8 cellular contexts compared by ENCODE assay signal in the genomic region with DNA sequence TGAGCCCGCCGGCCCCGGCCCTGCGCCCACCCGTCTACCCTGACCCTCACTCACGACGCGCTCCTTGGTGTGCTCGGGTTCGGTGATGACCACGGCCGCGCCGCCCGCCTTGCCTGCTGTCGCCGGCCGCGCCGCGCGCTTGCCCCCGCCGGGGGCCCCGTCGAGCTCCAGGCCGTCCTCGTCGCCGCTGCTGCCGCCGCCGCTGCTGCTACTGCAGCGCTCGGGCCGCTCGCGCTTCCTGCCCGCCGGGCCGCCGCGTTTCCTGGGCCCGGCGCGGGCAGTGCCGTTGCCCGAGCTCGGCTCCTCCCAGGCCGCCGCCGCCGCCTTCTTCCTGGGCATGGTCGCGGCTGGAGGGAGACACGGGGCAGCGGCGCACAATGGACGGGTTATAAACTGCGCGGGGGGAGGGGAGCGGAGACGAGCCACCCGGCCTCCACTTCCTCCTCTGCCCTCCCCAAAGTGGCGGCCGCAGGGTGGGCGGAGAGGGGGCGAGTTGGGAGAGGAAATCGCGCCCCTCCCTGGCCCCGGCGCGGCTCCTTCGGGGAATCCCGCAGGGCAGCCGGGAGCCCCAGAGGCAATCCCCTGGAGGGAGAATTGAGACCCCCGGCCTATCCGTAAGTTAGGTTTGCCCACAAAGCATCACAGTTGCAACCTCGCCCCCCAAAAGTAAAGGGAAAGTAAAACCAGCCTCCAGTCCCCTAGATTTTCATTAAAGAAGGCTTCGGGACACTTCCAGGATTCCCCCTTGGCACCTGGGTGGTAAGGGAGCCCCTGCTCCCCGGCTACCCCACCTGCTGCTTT. TPM values are rescaled to one million over a fixed set of nuclear protein-coding genes. Genes with fewer than 3 reads are reported as not detected.
DNase-seq lines count a peak whose midpoint lies in the region; ATAC-seq and TF ChIP-seq lines count a peak whose summit lies in the region.

No MANE protein-coding gene starts in this region.

- peaks cover 7% of the 10 kb centered on the region for H3K36me3 ChIP-seq in CD8-positive, alpha-beta memory T cell (ENCODE audit: insufficient read depth, low read length)
- no peaks in the 10 kb centered on the region for H3K36me3 ChIP-seq in hepatocyte (replicated peaks; ENCODE audit: insufficient read depth, low read depth)

- H3K4me3 ChIP-seq in CD8-positive, alpha-beta memory T cell (ENCODE audit: low read length) = peak overlapping the region; percentile 97
- H3K4me3 ChIP-seq in hepatocyte (peak overlapping the region; percentile 51), retinal pigment epithelial cell (ENCODE audit: low read length) (peak overlapping the region; percentile 96)

- H3K9me2 ChIP-seq in hepatocyte (replicated peaks; ENCODE audit: insufficient read depth) = no peaks in the 10 kb centered on the region

- POLR2A ChIA-PET in CD8-positive, alpha-beta memory T cell (lab: Charles Lee) = no interaction called here

- H3K27ac Mint-ChIP-seq in CD8-positive, alpha-beta memory T cell = peak overlapping the region; percentile 91 to 97 (median 96)
- peak overlapping the region; percentile 99 for H3K27ac Mint-ChIP-seq in T-helper 2 cell treated with Interferon-gamma antibody and Interleukin-4, amounts not matched to agents 5 μg/mL and 100 μg/mL, for 36 hours

- ATAC-seq in GM21381 (IDR thresholded peaks at IDR 0.05; ENCODE audit: unreplicated experiment) (peak; percentile 43), GM18511 (IDR thresholded peaks at IDR 0.05; ENCODE audit: unreplicated experiment) (no peak)

- no peak for TF ChIP-seq CTCF in hepatocyte (IDR thresholded peaks at IDR 0.05; ENCODE audit: poor library complexity)
- no peak for TF ChIP-seq CTCF in retinal pigment epithelial cell (conservative IDR thresholded peaks at IDR 0.05; ENCODE audit: low read depth, low read length)

- H3K27me3 Mint-ChIP-seq in CD8-positive, alpha-beta memory T cell = peaks cover 2 to 5% of the 10 kb centered on the region in 2 donors
- H3K27me3 Mint-ChIP-seq in T-helper 2 cell treated with Interferon-gamma antibody and Interleukin-4, amounts not matched to agents 5 μg/mL and 100 μg/mL, for 36 hours (ENCODE audit: low read depth) = no peaks in the 10 kb centered on the region

- peaks cover 36% of the 10 kb centered on the region for H4K20me1 ChIP-seq in hepatocyte (ENCODE audit: insufficient read depth, poor library complexity, severe bottlenecking)

- CTCF ChIA-PET in CD8-positive, alpha-beta memory T cell (lab: Charles Lee) = interaction anchor here (0.7 to 1.3 kb wide), 2 partner anchors 18 to 55 kb away, joined by 3 to 6 read pairs; no protein-coding TSS in a partner anchor

- H3K9me3 Mint-ChIP-seq in CD8-positive, alpha-beta memory T cell = no peaks in the 10 kb centered on the region
- H3K9me3 Mint-ChIP-seq in T-helper 2 cell treated with Interferon-gamma antibody and Interleukin-4, amounts not matched to agents 5 μg/mL and 100 μg/mL, for 36 hours = no peaks in the 10 kb centered on the region

- peaks cover 50% of the 10 kb centered on the region for H3K79me2 ChIP-seq in hepatocyte

- peak overlapping the region; percentile 93 to 99 (median 96) for H3K4me3 Mint-ChIP-seq in CD8-positive, alpha-beta memory T cell
- H3K4me3 Mint-ChIP-seq in T-helper 2 cell treated with Interferon-gamma antibody and Interleukin-4, amounts not matched to agents 5 μg/mL and 100 μg/mL, for 36 hours = peak overlapping the region; percentile 98

- H3K9me3 ChIP-seq in CD8-positive, alpha-beta memory T cell (ENCODE audit: low read length) = no peaks in the 10 kb centered on the region
- H3K9me3 ChIP-seq in hepatocyte (ENCODE audit: low read depth) = no peaks in the 10 kb centered on the region

- H3K4me2 ChIP-seq in hepatocyte = peak overlapping the region; percentile 92

- peaks cover 37 to 49% (median 46%) of the 10 kb centered on the region in 3 donors for H3K4me1 Mint-ChIP-seq in CD8-positive, alpha-beta memory T cell
- H3K4me1 Mint-ChIP-seq in T-helper 2 cell treated with Interferon-gamma antibody and Interleukin-4, amounts not matched to agents 5 μg/mL and 100 μg/mL, for 36 hours (ENCODE audit: low read depth) = peaks cover 42% of the 10 kb centered on the region

- H3K27ac ChIP-seq in CD8-positive, alpha-beta memory T cell (ENCODE audit: low read depth, low read length) = peak overlapping the region; percentile 93
- H3K27ac ChIP-seq in hepatocyte = peak overlapping the region; percentile 84

- peak; percentile 59 to 79 (median 67) for DNase-seq in CD8-positive, alpha-beta memory T cell
- DNase-seq in LHCN-M2 (ENCODE audit: low read depth) (peak; percentile 53), anterior cingulate cortex (lab: John Stamatoyannopoulos, UW) (peak in 46 of 58 donors; percentile 14 to 63 (median 36)), hepatocyte (ENCODE audit: low spot score) (peak; percentile 76), retinal pigment epithelial cell (ENCODE audit: low read depth) (no peak)
- DNase-seq in T-helper 2 cell treated with Interferon-gamma antibody and Interleukin-4, amounts not matched to agents 5 μg/mL and 100 μg/mL, for 36 hours (ENCODE audit: low spot score) = peak; percentile 84

- under 1% methylated on average over 39 of the region's 81 CpGs for WGBS in hepatocyte (ENCODE audit: low lambda C conversion rate, missing lambda C conversion rate)

- peak overlapping the region; percentile 67 for H2AFZ ChIP-seq in hepatocyte

- H3K36me3 Mint-ChIP-seq in CD8-positive, alpha-beta memory T cell = peaks cover 0 to 29% (median 0%) of the 10 kb centered on the region in 3 donors
- H3K36me3 Mint-ChIP-seq in T-helper 2 cell treated with Interferon-gamma antibody and Interleukin-4, amounts not matched to agents 5 μg/mL and 100 μg/mL, for 36 hours (ENCODE audit: low read depth) = peaks cover 23% of the 10 kb centered on the region

- H3K27me3 ChIP-seq in CD8-positive, alpha-beta memory T cell (ENCODE audit: insufficient read depth, low read length, poor library complexity, severe bottlenecking) = no peaks in the 10 kb centered on the region
- H3K27me3 ChIP-seq in hepatocyte = no peaks in the 10 kb centered on the region

- H3K4me1 ChIP-seq in CD8-positive, alpha-beta memory T cell (ENCODE audit: insufficient read depth, low read length) = peaks cover 16% of the 10 kb centered on the region
- peaks cover 25% of the 10 kb centered on the region for H3K4me1 ChIP-seq in hepatocyte (ENCODE audit: insufficient read depth)

RNA-seq across cellular contexts. Expression of gene RCC2, which starts 1.1 kb away (rescaled TPM):
- total RNA-seq in CD8-positive, alpha-beta memory T cell = 100 to 1,000 TPM; 156 TPM
- polyA plus RNA-seq in CD8-positive, alpha-beta memory T cell = 27.5 TPM
- total RNA-seq in LHCN-M2 (2014; rRNA removed) = 35.3 and 38.4 TPM in 2 replicates
- 38.2 TPM for polyA plus RNA-seq in LHCN-M2 (2012)
- total RNA-seq in hepatocyte = 42.1 and 56.9 TPM in 2 replicates
- 22.5 and 25.1 TPM in 2 replicates for polyA plus RNA-seq in hepatocyte
